In genomic region chr20:34374209-34374749, GRCh38 we compare ENCODE assay signal across 29 cellular contexts.
"Had no signal": no experiment of that assay in that cellular context is flagged by ENCODE, and none has a peak within 500 bp of the region (broad histone marks: within the 10 kb centered on the region; RNA-seq: fewer than 3 reads in every experiment).

No MANE protein-coding gene starts in this region.

- H3K9me3 Mint-ChIP-seq: activated naive CD4-positive, alpha-beta T cell treated with anti-CD3 and anti-CD28 coated beads, Interleukin-2, amount 10 ng/mL, durations not matched to agents 7 days and 5 days; activated naive CD8-positive, alpha-beta T cell treated with anti-CD3 and anti-CD28 coated beads, Interleukin-2, amount 10 ng/mL, durations not matched to agents 7 days and 5 days; dendritic cell treated with granulocyte-macrophage colony-stimulating factor and Interleukin-4, amounts not matched to agents 40 ng/mL and 50 ng/mL, for 4 days; stimulated activated memory B cell treated with anti-CD40 and anti-IgM and Interleukin-4, amounts not matched to agents 10 μg/mL and 1 μg/mL and 100 μg/mL, for 72 hours; stimulated activated naive CD8-positive, alpha-beta T cell treated with anti-CD3 and anti-CD28 coated beads, Interleukin-15, amount 100 ng/mL, for 72 hours; T-cell; T-helper 2 cell treated with Interferon-gamma antibody and Interleukin-4, amounts not matched to agents 5 μg/mL and 100 μg/mL, for 36 hours had no signal

- H3K27me3 ChIP-seq: brain microvascular endothelial cell, esophagus muscularis mucosa, foreskin keratinocyte, heart left ventricle, left lung, neutrophil, upper lobe of left lung had no signal

- H3K27ac Mint-ChIP-seq: activated naive CD4-positive, alpha-beta T cell treated with anti-CD3 and anti-CD28 coated beads, Interleukin-2, amount 10 ng/mL, durations not matched to agents 7 days and 5 days; activated naive CD8-positive, alpha-beta T cell treated with anti-CD3 and anti-CD28 coated beads, Interleukin-2, amount 10 ng/mL, durations not matched to agents 7 days and 5 days; dendritic cell treated with granulocyte-macrophage colony-stimulating factor and Interleukin-4, amounts not matched to agents 40 ng/mL and 50 ng/mL, for 4 days; nephron progenitor cell; stimulated activated memory B cell treated with anti-CD40 and anti-IgM and Interleukin-4, amounts not matched to agents 10 μg/mL and 1 μg/mL and 100 μg/mL, for 72 hours; stimulated activated naive CD8-positive, alpha-beta T cell treated with anti-CD3 and anti-CD28 coated beads, Interleukin-15, amount 100 ng/mL, for 72 hours; T-helper 2 cell treated with Interferon-gamma antibody and Interleukin-4, amounts not matched to agents 5 μg/mL and 100 μg/mL, for 36 hours had no signal

- H3K4me3 ChIP-seq: esophagus muscularis mucosa, heart left ventricle, left lung, lung, mucosa of descending colon, upper lobe of left lung had no signal

- FAIRE-seq: astrocyte, small intestine had no signal

- ATAC-seq: foreskin keratinocyte; heart left ventricle; left lung; mucosa of descending colon; sciatic nerve; stimulated activated memory B cell treated with anti-CD40 and anti-IgM and Interleukin-4, amounts not matched to agents 10 μg/mL and 1 μg/mL and 100 μg/mL, for 72 hours; stimulated activated naive CD8-positive, alpha-beta T cell treated with anti-CD3 and anti-CD28 coated beads, Interleukin-15, amount 100 ng/mL, for 72 hours; T-cell had no signal

- H3K27ac ChIP-seq: brain microvascular endothelial cell, esophagus muscularis mucosa, foreskin keratinocyte, heart left ventricle, left lung, neutrophil, upper lobe of left lung had no signal

- H3K9me3 ChIP-seq: esophagus muscularis mucosa, heart left ventricle, left lung, mucosa of descending colon, neutrophil, upper lobe of left lung had no signal

- H3K4me3 Mint-ChIP-seq: activated naive CD4-positive, alpha-beta T cell treated with anti-CD3 and anti-CD28 coated beads, Interleukin-2, amount 10 ng/mL, durations not matched to agents 7 days and 5 days; activated naive CD8-positive, alpha-beta T cell treated with anti-CD3 and anti-CD28 coated beads, Interleukin-2, amount 10 ng/mL, durations not matched to agents 7 days and 5 days; dendritic cell treated with granulocyte-macrophage colony-stimulating factor and Interleukin-4, amounts not matched to agents 40 ng/mL and 50 ng/mL, for 4 days; nephron progenitor cell; stimulated activated memory B cell treated with anti-CD40 and anti-IgM and Interleukin-4, amounts not matched to agents 10 μg/mL and 1 μg/mL and 100 μg/mL, for 72 hours; stimulated activated naive CD8-positive, alpha-beta T cell treated with anti-CD3 and anti-CD28 coated beads, Interleukin-15, amount 100 ng/mL, for 72 hours; T-cell; T-helper 2 cell treated with Interferon-gamma antibody and Interleukin-4, amounts not matched to agents 5 μg/mL and 100 μg/mL, for 36 hours had no signal

- DNase-seq: activated CD4-positive, alpha-beta T cell treated with anti-CD3 and anti-CD28 coated beads for 4 hours; activated CD4-positive, alpha-beta T cell treated with anti-CD3 and anti-CD28 coated beads, Interleukin-2, amount 50 U/mL, for 4 hours; activated effector memory CD4-positive, alpha-beta T cell treated with Interleukin-2 at 50 U/mL for 16 hours; activated naive CD4-positive, alpha-beta T cell treated with anti-CD3 and anti-CD28 coated beads, Interleukin-2, amount 10 ng/mL, durations not matched to agents 7 days and 5 days; activated naive CD8-positive, alpha-beta T cell treated with anti-CD3 and anti-CD28 coated beads, Interleukin-2, amount 10 ng/mL, durations not matched to agents 7 days and 5 days; amniotic stem cell; brain microvascular endothelial cell; foreskin keratinocyte; heart left ventricle; hypothalamus; left lung; mesendoderm; mucosa of descending colon; nephron progenitor cell; small intestine; stimulated activated CD4-positive, alpha-beta T cell treated with anti-CD3 and anti-CD28 coated beads, Interleukin-4, amount 100 ng/mL, for 4 hours; stimulated activated CD8-positive, alpha-beta memory T cell treated with anti-CD3 and anti-CD28 coated beads, Interleukin-4, amount 100 ng/mL, for 48 hours; stimulated activated naive CD8-positive, alpha-beta T cell treated with anti-CD3 and anti-CD28 coated beads, Interleukin-15, amount 100 ng/mL, for 72 hours; substantia nigra; T-cell; upper lobe of left lung had no signal

- H3K27me3 Mint-ChIP-seq: activated naive CD4-positive, alpha-beta T cell treated with anti-CD3 and anti-CD28 coated beads, Interleukin-2, amount 10 ng/mL, durations not matched to agents 7 days and 5 days; activated naive CD8-positive, alpha-beta T cell treated with anti-CD3 and anti-CD28 coated beads, Interleukin-2, amount 10 ng/mL, durations not matched to agents 7 days and 5 days; dendritic cell treated with granulocyte-macrophage colony-stimulating factor and Interleukin-4, amounts not matched to agents 40 ng/mL and 50 ng/mL, for 4 days; stimulated activated memory B cell treated with anti-CD40 and anti-IgM and Interleukin-4, amounts not matched to agents 10 μg/mL and 1 μg/mL and 100 μg/mL, for 72 hours; stimulated activated naive CD8-positive, alpha-beta T cell treated with anti-CD3 and anti-CD28 coated beads, Interleukin-15, amount 100 ng/mL, for 72 hours; T-cell had no signal
